In genomic region chrX:10597871-10598270, GRCh38 we compare ENCODE assay signal across 8 cellular contexts. TPM values are rescaled to one million over a fixed set of nuclear protein-coding genes. Genes with fewer than 3 reads are reported as not detected.
DNase-seq lines count a peak whose midpoint lies in the region; ATAC-seq and TF ChIP-seq lines count a peak whose summit lies in the region.

No MANE protein-coding gene starts in this region.

- no peaks in the 10 kb centered on the region for H3K4me1 Mint-ChIP-seq in activated CD8-positive, alpha-beta memory T cell treated with anti-CD3 and anti-CD28 coated beads, Interleukin-2, amount 10 ng/mL, durations not matched to agents 7 days and 5 days

- no peaks in the 10 kb centered on the region for H3K4me1 ChIP-seq in smooth muscle cell (ENCODE audit: low read depth)

- H3K4me3 ChIP-seq in epithelial cell of proximal tubule (ENCODE audit: low read depth, low read length) (no peak overlapping the region), smooth muscle cell (no peak overlapping the region)

- no peaks in the 10 kb centered on the region for H3K9me3 Mint-ChIP-seq in activated CD8-positive, alpha-beta memory T cell treated with anti-CD3 and anti-CD28 coated beads, Interleukin-2, amount 10 ng/mL, durations not matched to agents 7 days and 5 days (ENCODE audit: low read depth)

- WGBS in smooth muscle cell (ENCODE audit: low lambda C conversion rate), result 56% methylated on average over 1 of the region's 1 CpG

- H3K27ac Mint-ChIP-seq in activated CD8-positive, alpha-beta memory T cell treated with anti-CD3 and anti-CD28 coated beads, Interleukin-2, amount 10 ng/mL, durations not matched to agents 7 days and 5 days, result no peak overlapping the region

- no peaks in the 10 kb centered on the region for H3F3A ChIP-seq in smooth muscle cell (ENCODE audit: low read depth)

- no peak overlapping the region for H3K4me2 ChIP-seq in smooth muscle cell

- DNase-seq in NOMO-1 treated with DMSO at 0.1 percent for 48 hours (lab: John Stamatoyannopoulos, UW; ENCODE audit: unreplicated experiment) (peak; percentile 53), NOMO-1 treated with dmso at 0.1 percent for 144 hours (lab: John Stamatoyannopoulos, UW; ENCODE audit: unreplicated experiment) (no peak), NCI-H526 treated with DMSO at 0.1 percent for 48 hours (lab: John Stamatoyannopoulos, UW) (peak; percentile 33), epithelial cell of proximal tubule (ENCODE audit: low read depth) (no peak), smooth muscle cell (lab: John Stamatoyannopoulos, UW; ENCODE audit: unreplicated experiment) (no peak)
- DNase-seq in activated CD8-positive, alpha-beta memory T cell treated with anti-CD3 and anti-CD28 coated beads, Interleukin-2, amount 10 ng/mL, durations not matched to agents 7 days and 5 days, result no peak

- H3K9ac ChIP-seq in smooth muscle cell (ENCODE audit: low read depth), result no peak overlapping the region

- no peaks in the 10 kb centered on the region for H3K36me3 Mint-ChIP-seq in activated CD8-positive, alpha-beta memory T cell treated with anti-CD3 and anti-CD28 coated beads, Interleukin-2, amount 10 ng/mL, durations not matched to agents 7 days and 5 days

- ATAC-seq in GM21619 (IDR thresholded peaks at IDR 0.05; ENCODE audit: unreplicated experiment) (no peak), HG03045 (IDR thresholded peaks at IDR 0.05; ENCODE audit: unreplicated experiment) (no peak)
- ATAC-seq in activated CD8-positive, alpha-beta memory T cell treated with anti-CD3 and anti-CD28 coated beads, Interleukin-2, amount 10 ng/mL, durations not matched to agents 7 days and 5 days, result no peak

- no peaks in the 10 kb centered on the region for H3K9me3 ChIP-seq in smooth muscle cell (replicated peaks; ENCODE audit: low read depth)

- no peaks in the 10 kb centered on the region for H3K27me3 Mint-ChIP-seq in activated CD8-positive, alpha-beta memory T cell treated with anti-CD3 and anti-CD28 coated beads, Interleukin-2, amount 10 ng/mL, durations not matched to agents 7 days and 5 days

- no peaks in the 10 kb centered on the region for H3K27me3 ChIP-seq in smooth muscle cell (ENCODE audit: low read depth)

- TF ChIP-seq CTCF in epithelial cell of proximal tubule (conservative IDR thresholded peaks at IDR 0.05; ENCODE audit: low read depth, low read length) (peak; percentile 73), smooth muscle cell (IDR thresholded peaks at IDR 0.05; ENCODE audit: borderline replicate concordance, insufficient read depth, poor library complexity, severe bottlenecking) (peak; percentile 33)

- no peaks in the 10 kb centered on the region for H3K36me3 ChIP-seq in smooth muscle cell (ENCODE audit: low read depth)

- CTCF ChIA-PET in activated CD8-positive, alpha-beta memory T cell treated with anti-CD3 and anti-CD28 coated beads, Interleukin-2, amount 10 ng/mL, durations not matched to agents 7 days and 5 days (lab: Charles Lee), result interaction anchor here (0.6 kb wide), 1 partner anchor 407 kb away, joined by 3 read pairs; no protein-coding TSS in a partner anchor

- H3K27ac ChIP-seq in smooth muscle cell (ENCODE audit: low read depth), result no peak overlapping the region

- H3K4me3 Mint-ChIP-seq in activated CD8-positive, alpha-beta memory T cell treated with anti-CD3 and anti-CD28 coated beads, Interleukin-2, amount 10 ng/mL, durations not matched to agents 7 days and 5 days, result no peak overlapping the region

- H2AFZ ChIP-seq in smooth muscle cell (ENCODE audit: low read depth), result no peak overlapping the region

- H3K79me2 ChIP-seq in smooth muscle cell (ENCODE audit: low read depth), result peaks cover 27% of the 10 kb centered on the region

- H4K20me1 ChIP-seq in smooth muscle cell (ENCODE audit: low read depth), result no peaks in the 10 kb centered on the region

RNA-seq across cellular contexts. Expression of gene MID1, which starts 22.5 kb away (rescaled TPM):
- 9.7 and 11.7 TPM in 2 replicates for total RNA-seq in epithelial cell of proximal tubule
- 41.1 and 45.2 TPM in 2 replicates for total RNA-seq in smooth muscle cell
- polyA plus RNA-seq in smooth muscle cell, result 22.6 and 46.6 TPM in 2 replicates
- under 1 TPM; 0.20 to 0.33 TPM for total RNA-seq in activated CD8-positive, alpha-beta memory T cell treated with anti-CD3 and anti-CD28 coated beads, Interleukin-2, amount 10 ng/mL, durations not matched to agents 7 days and 5 days

Comparison
In these comparisons a context has a peak if more than half of its experiments do, and no peak if none do; other contexts are left out.
1. DNase-seq: peak in NOMO-1 treated with DMSO at 0.1 percent for 48 hours (single experiment) and NCI-H526 treated with DMSO at 0.1 percent for 48 hours (single experiment); none in NOMO-1 treated with dmso at 0.1 percent for 144 hours (single experiment), epithelial cell of proximal tubule (single experiment), smooth muscle cell (single experiment) and activated CD8-positive, alpha-beta memory T cell treated with anti-CD3 and anti-CD28 coated beads, Interleukin-2, amount 10 ng/mL, durations not matched to agents 7 days and 5 days (single experiment).